10 cellular contexts compared by ENCODE assay signal in the genomic region with DNA sequence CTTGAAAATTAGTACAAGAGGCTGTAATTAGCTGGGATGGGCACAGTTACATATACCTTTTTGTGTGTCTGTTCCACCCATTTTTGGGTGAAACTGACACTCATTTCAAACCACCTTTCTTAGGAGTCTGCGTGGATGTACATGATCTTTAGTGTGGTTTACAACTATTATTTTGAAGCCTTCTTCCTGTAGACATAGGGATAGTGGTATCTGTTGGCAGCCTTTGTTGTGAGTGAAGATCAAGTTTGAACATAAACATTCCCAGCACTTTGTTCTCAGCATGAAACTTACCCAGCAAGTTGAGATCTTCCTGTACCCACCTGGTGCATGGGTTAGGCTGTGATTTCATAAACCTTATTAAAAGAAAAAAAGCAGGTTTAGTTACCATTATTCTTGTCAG. TPM values are rescaled to one million over a fixed set of nuclear protein-coding genes. Genes with fewer than 3 reads are reported as not detected.
DNase-seq lines count a peak whose midpoint lies in the region; ATAC-seq, FAIRE-seq and TF ChIP-seq lines count a peak whose summit lies in the region.
"Had no signal": no experiment of that assay in that cellular context is flagged by ENCODE, and none has a peak within 500 bp of the region (broad histone marks: within the 10 kb centered on the region; RNA-seq: fewer than 3 reads in every experiment).

No MANE protein-coding gene starts in this region.

- TF ChIP-seq POLR2A in GM12892 (IDR thresholded peaks at IDR 0.05; ENCODE audit: low read depth, low read length), result no peak

- H2BK5ac ChIP-seq in trophoblast cell (ENCODE audit: low read depth, low read length, poor library complexity), result no peak overlapping the region

- peaks cover 30% of the 10 kb centered on the region for H3K79me2 ChIP-seq in trophoblast cell (ENCODE audit: control insufficient read depth, insufficient read depth, low read length, poor library complexity)

- no peak for DNase-seq in GM12892 (ENCODE audit: insufficient read length)
- no peak for DNase-seq in SJCRH30
- DNase-seq in epithelial cell of proximal tubule (ENCODE audit: low read depth), result no peak
- DNase-seq in trophoblast cell, result no peak
- DNase-seq in effector CD4-positive, alpha-beta T cell, result no peak
- no peak for DNase-seq in stimulated activated CD4-positive, alpha-beta T cell treated with anti-CD3 and anti-CD28 coated beads, Interleukin-15, amount 100 ng/mL, for 24 hours
- no peak for DNase-seq in left colon
- DNase-seq: activated effector memory CD4-positive, alpha-beta T cell treated with anti-CD3 and anti-CD28 coated beads, Interleukin-2, amount 50 U/mL, for 16 hours; NCI-H2029 had no signal

- H3K4me1 ChIP-seq in SJCRH30 (peaks cover 5% of the 10 kb centered on the region; the same call in 1 of the 2 replicates), trophoblast cell (ENCODE audit: control insufficient read depth in 1 of 2, insufficient read depth in 2 of 2, low read length in 2 of 2) (peaks cover 18 to 33% of the 10 kb centered on the region in 2 experiments)

- H3K27me3 ChIP-seq in SJCRH30 (no peaks in the 10 kb centered on the region), trophoblast cell (ENCODE audit: insufficient read depth, low read length) (no peaks in the 10 kb centered on the region)

- H3K27ac ChIP-seq in SJCRH30 (no peak overlapping the region), trophoblast cell (ENCODE audit: low read depth, low read length) (no peak overlapping the region)

- H3K9me3 ChIP-seq in SJCRH30 (replicated peaks) (no peaks in the 10 kb centered on the region), trophoblast cell (ENCODE audit: insufficient read depth, low read depth, low read length) (no peaks in the 10 kb centered on the region)

- TF ChIP-seq CTCF in epithelial cell of proximal tubule (conservative IDR thresholded peaks at IDR 0.05; ENCODE audit: low read depth, low read length), result no peak

- H3K23ac ChIP-seq in trophoblast cell (ENCODE audit: low read length), result no peak overlapping the region

- H2AFZ ChIP-seq in trophoblast cell (ENCODE audit: insufficient read depth, low read length, poor library complexity), result no peak overlapping the region

- intact Hi-C loops in left colon (cut with DNase I, micrococcal nuclease), result no loop called here

- no peak overlapping the region for H2AK5ac ChIP-seq in trophoblast cell (ENCODE audit: low read length)

- H3K14ac ChIP-seq in trophoblast cell (ENCODE audit: low read length), result no peak overlapping the region

- no peak overlapping the region for H4K8ac ChIP-seq in trophoblast cell (ENCODE audit: low read depth, low read length)

- no CpG with 5 or more reads among the region's 1 CpG for WGBS in trophoblast cell (ENCODE audit: extremely low coverage, insufficient coverage, insufficient read length)

- H4K12ac ChIP-seq in trophoblast cell (ENCODE audit: low read depth, low read length), result no peak overlapping the region

- ATAC-seq in GM21529 (IDR thresholded peaks at IDR 0.05; ENCODE audit: unreplicated experiment) (no peak), left colon (no peak)

- H3K36me3 ChIP-seq in SJCRH30 (no peaks in the 10 kb centered on the region; the same call in 1 of the 2 replicates), trophoblast cell (ENCODE audit: control insufficient read depth in 1 of 2, insufficient read depth in 2 of 2, low read length in 2 of 2) (peaks cover 10 to 13% of the 10 kb centered on the region in 2 experiments)

- H3K4ac ChIP-seq in trophoblast cell (ENCODE audit: low read depth, low read length), result peak overlapping the region; percentile 19

- peak overlapping the region; percentile 61 for H3K4me2 ChIP-seq in trophoblast cell (ENCODE audit: low read length)

- peaks cover 20% of the 10 kb centered on the region for H3K79me1 ChIP-seq in trophoblast cell (ENCODE audit: low read length)

- H3K4me3 ChIP-seq in SJCRH30 (peak overlapping the region; percentile 92), epithelial cell of proximal tubule (ENCODE audit: low read depth, low read length) (peak overlapping the region; percentile 89), trophoblast cell (ENCODE audit: low read depth, low read length) (no peak overlapping the region)

- no peak overlapping the region for H3K18ac ChIP-seq in trophoblast cell (ENCODE audit: low read length)

- no peak overlapping the region for H4K91ac ChIP-seq in trophoblast cell (ENCODE audit: low read depth, low read length)

- H2BK120ac ChIP-seq in trophoblast cell (ENCODE audit: insufficient read depth, low read length, poor library complexity), result no peak overlapping the region

- no peak overlapping the region for H2BK12ac ChIP-seq in trophoblast cell (ENCODE audit: low read length)

- no peak overlapping the region for H3K9ac ChIP-seq in trophoblast cell (ENCODE audit: low read length)

- peak; percentile 21 for FAIRE-seq in GM12892 (lab: Jason Lieb, UNC)

RNA-seq across cellular contexts. Expression of gene BAG3, which starts 2.0 kb away (rescaled TPM):
- 3.7 TPM for polyA plus RNA-seq in GM12892 (2012; ENCODE audit: missing spikeins)
- 12.5 and 13.4 TPM in 2 replicates for total RNA-seq in SJCRH30 (2014; rRNA removed; shearing (Covaris generic))
- 39.1 and 55.1 TPM in 2 replicates for total RNA-seq in epithelial cell of proximal tubule
- polyA plus RNA-seq in trophoblast cell (2013), result 85.0 and 88.8 TPM in 2 replicates
- 10 to 100 TPM; 26.4 to 26.9 TPM for total RNA-seq in left colon

RNA-seq across cellular contexts. Expression of gene TIAL1, which starts 56.4 kb away (rescaled TPM):
- 120 TPM for polyA plus RNA-seq in GM12892 (2012; ENCODE audit: missing spikeins)
- 78.8 and 97.6 TPM in 2 replicates for total RNA-seq in SJCRH30 (2014; rRNA removed; shearing (Covaris generic))
- 43.8 and 50.5 TPM in 2 replicates for total RNA-seq in epithelial cell of proximal tubule
- 124 and 125 TPM in 2 replicates for polyA plus RNA-seq in trophoblast cell (2013)
- total RNA-seq in left colon, result 10 to 100 TPM; 92.8 to 97.0 TPM
